12 cellular contexts compared by ENCODE assay signal in genomic region chr7:55508301-55509011, GRCh38.
A peak's percentile ranks its signal among the peaks of the same experiment; 100 is the strongest.
DNase-seq lines count a peak whose midpoint lies in the region; ATAC-seq and TF ChIP-seq lines count a peak whose summit lies in the region.
"Had no signal": no experiment of that assay in that cellular context is flagged by ENCODE, and none has a peak within 500 bp of the region (broad histone marks: within the 10 kb centered on the region; RNA-seq: fewer than 3 reads in every experiment).

No MANE protein-coding gene starts in this region.

- no peaks in the 10 kb centered on the region for H3K27me3 ChIP-seq in uterus
- H3K27me3 ChIP-seq: dorsolateral prefrontal cortex had no signal

- H3K4me1 Mint-ChIP-seq in natural killer cell treated with Interleukin-12 subunit alpha and Interleukin-12 subunit beta and Interleukin-15 and Interleukin-18, amount 100 ng/mL, for 72 hours (ENCODE audit: low read depth in 2 of 2) = peaks cover 51 to 52% of the 10 kb centered on the region in 2 donors
- peaks cover 52 to 53% of the 10 kb centered on the region in 2 donors for H3K4me1 Mint-ChIP-seq in natural killer cell
- peaks cover 53 to 89% of the 10 kb centered on the region in 2 donors for H3K4me1 Mint-ChIP-seq in stimulated activated naive B cell treated with anti-CD40 and anti-IgM and Interleukin-4, amounts not matched to agents 10 μg/mL and 1 μg/mL and 100 μg/mL, for 72 hours

- H3K27ac Mint-ChIP-seq in natural killer cell treated with Interleukin-12 subunit alpha and Interleukin-12 subunit beta and Interleukin-15 and Interleukin-18, amount 100 ng/mL, for 72 hours = peak overlapping the region in 1 of 2 donors; percentile 35
- H3K27ac Mint-ChIP-seq in natural killer cell = no peak overlapping the region
- H3K27ac Mint-ChIP-seq in stimulated activated naive B cell treated with anti-CD40 and anti-IgM and Interleukin-4, amounts not matched to agents 10 μg/mL and 1 μg/mL and 100 μg/mL, for 72 hours = no peak overlapping the region

- H3K36me3 ChIP-seq in uterus = no peaks in the 10 kb centered on the region

- no peaks in the 10 kb centered on the region for H3K4me1 ChIP-seq in uterus

- intact Hi-C loops in natural killer cell (cut with micrococcal nuclease) = no loop called here
- intact Hi-C loops in uterus (cut with DNase I; ENCODE audit: low total_unique reads) = no loop called here

- no peak overlapping the region for H3K4me3 Mint-ChIP-seq in natural killer cell treated with Interleukin-12 subunit alpha and Interleukin-12 subunit beta and Interleukin-15 and Interleukin-18, amount 100 ng/mL, for 72 hours
- H3K4me3 Mint-ChIP-seq in natural killer cell = no peak overlapping the region
- no peak overlapping the region for H3K4me3 Mint-ChIP-seq in stimulated activated naive B cell treated with anti-CD40 and anti-IgM and Interleukin-4, amounts not matched to agents 10 μg/mL and 1 μg/mL and 100 μg/mL, for 72 hours

- H3K27ac ChIP-seq in uterus = no peak overlapping the region
- H3K27ac ChIP-seq: C4-2B, dorsolateral prefrontal cortex had no signal

- no peaks in the 10 kb centered on the region for H3K27me3 Mint-ChIP-seq in natural killer cell treated with Interleukin-12 subunit alpha and Interleukin-12 subunit beta and Interleukin-15 and Interleukin-18, amount 100 ng/mL, for 72 hours
- no peaks in the 10 kb centered on the region for H3K27me3 Mint-ChIP-seq in natural killer cell (ENCODE audit: low read depth in 2 of 2)
- H3K27me3 Mint-ChIP-seq in stimulated activated naive B cell treated with anti-CD40 and anti-IgM and Interleukin-4, amounts not matched to agents 10 μg/mL and 1 μg/mL and 100 μg/mL, for 72 hours = no peaks in the 10 kb centered on the region

- H3K9me3 Mint-ChIP-seq in natural killer cell treated with Interleukin-12 subunit alpha and Interleukin-12 subunit beta and Interleukin-15 and Interleukin-18, amount 100 ng/mL, for 72 hours = no peaks in the 10 kb centered on the region
- no peaks in the 10 kb centered on the region for H3K9me3 Mint-ChIP-seq in natural killer cell
- no peaks in the 10 kb centered on the region for H3K9me3 Mint-ChIP-seq in stimulated activated naive B cell treated with anti-CD40 and anti-IgM and Interleukin-4, amounts not matched to agents 10 μg/mL and 1 μg/mL and 100 μg/mL, for 72 hours

- no peak for TF ChIP-seq CTCF in natural killer cell (IDR thresholded peaks at IDR 0.05)
- no peak for TF ChIP-seq CTCF in uterus (IDR thresholded peaks at IDR 0.05)

- peaks cover 9% of the 10 kb centered on the region for H3K36me3 Mint-ChIP-seq in natural killer cell treated with Interleukin-12 subunit alpha and Interleukin-12 subunit beta and Interleukin-15 and Interleukin-18, amount 100 ng/mL, for 72 hours
- no peaks in the 10 kb centered on the region for H3K36me3 Mint-ChIP-seq in natural killer cell
- H3K36me3 Mint-ChIP-seq in stimulated activated naive B cell treated with anti-CD40 and anti-IgM and Interleukin-4, amounts not matched to agents 10 μg/mL and 1 μg/mL and 100 μg/mL, for 72 hours = peaks cover 53 to 71% of the 10 kb centered on the region in 2 donors

- H3K4me3 ChIP-seq in uterus = no peak overlapping the region
- H3K4me3 ChIP-seq: dorsolateral prefrontal cortex had no signal

- ATAC-seq in natural killer cell treated with Interleukin-12 subunit alpha and Interleukin-12 subunit beta and Interleukin-15 and Interleukin-18, amount 100 ng/mL, for 72 hours = peak in 1 of 2 donors; percentile 58
- ATAC-seq in natural killer cell = no peak
- peak; percentile 77 for ATAC-seq in GM21723 (IDR thresholded peaks at IDR 0.05; ENCODE audit: unreplicated experiment)
- peak; percentile 78 for ATAC-seq in HG03439 (IDR thresholded peaks at IDR 0.05; ENCODE audit: unreplicated experiment)
- peak; percentile 69 to 73 for ATAC-seq in stimulated activated naive B cell treated with anti-CD40 and anti-IgM and Interleukin-4, amounts not matched to agents 10 μg/mL and 1 μg/mL and 100 μg/mL, for 72 hours (replicated peaks)

- DNase-seq in natural killer cell treated with Interleukin-12 subunit alpha and Interleukin-12 subunit beta and Interleukin-15 and Interleukin-18, amount 100 ng/mL, for 72 hours (ENCODE audit: low spot score) = peak; percentile 28
- DNase-seq in natural killer cell (no peak), D341Med (ENCODE audit: low spot score) (no peak), uterus (no peak), COLO668 (lab: John Stamatoyannopoulos, UW; ENCODE audit: unreplicated experiment) (no peak)
- DNase-seq in stimulated activated naive B cell treated with anti-CD40 and anti-IgM and Interleukin-4, amounts not matched to agents 10 μg/mL and 1 μg/mL and 100 μg/mL, for 72 hours = no peak
- DNase-seq: NCI-H1048, Right ventricle myocardium superior had no signal

- no peaks in the 10 kb centered on the region for H3K9me3 ChIP-seq in uterus

- no peak for TF ChIP-seq POLR2A in uterus (IDR thresholded peaks at IDR 0.05)

Comparison
In these comparisons a context has a peak if more than half of its experiments do, and no peak if none do; other contexts are left out.
1. ATAC-seq: peak in GM21723 (single experiment), HG03439 (single experiment) and stimulated activated naive B cell treated with anti-CD40 and anti-IgM and Interleukin-4, amounts not matched to agents 10 μg/mL and 1 μg/mL and 100 μg/mL, for 72 hours (2 of 2); none in natural killer cell (0 of 3).